ENCODE assay signal across 1 cellular context in the genomic region with DNA sequence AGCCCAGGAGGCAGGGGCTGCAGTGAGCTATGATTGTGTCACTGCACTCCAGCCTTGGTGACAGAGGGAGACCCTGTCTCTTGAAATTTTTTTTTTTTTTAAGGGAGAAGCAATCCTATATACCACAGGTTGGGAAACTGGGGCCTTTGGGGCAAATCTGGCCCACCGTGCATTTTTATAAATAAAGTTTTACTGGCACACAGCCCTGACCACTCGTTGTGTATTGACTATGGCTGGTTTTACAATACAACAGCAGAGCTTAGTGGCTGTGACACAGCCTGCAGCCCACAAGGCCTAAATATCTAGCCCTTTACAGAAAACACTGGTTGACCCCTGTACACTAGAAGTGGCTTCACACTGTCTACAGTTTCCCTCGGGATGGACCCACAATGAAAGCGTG.
TF ChIP-seq lines count a peak whose summit lies in the region.

No MANE protein-coding gene starts in this region.

TF ChIP-seq in SK-N-SH, 30 proteins besides CTCF, POLR2A, EP300 and RAD21:
- TF ChIP-seq, protein P1, sequence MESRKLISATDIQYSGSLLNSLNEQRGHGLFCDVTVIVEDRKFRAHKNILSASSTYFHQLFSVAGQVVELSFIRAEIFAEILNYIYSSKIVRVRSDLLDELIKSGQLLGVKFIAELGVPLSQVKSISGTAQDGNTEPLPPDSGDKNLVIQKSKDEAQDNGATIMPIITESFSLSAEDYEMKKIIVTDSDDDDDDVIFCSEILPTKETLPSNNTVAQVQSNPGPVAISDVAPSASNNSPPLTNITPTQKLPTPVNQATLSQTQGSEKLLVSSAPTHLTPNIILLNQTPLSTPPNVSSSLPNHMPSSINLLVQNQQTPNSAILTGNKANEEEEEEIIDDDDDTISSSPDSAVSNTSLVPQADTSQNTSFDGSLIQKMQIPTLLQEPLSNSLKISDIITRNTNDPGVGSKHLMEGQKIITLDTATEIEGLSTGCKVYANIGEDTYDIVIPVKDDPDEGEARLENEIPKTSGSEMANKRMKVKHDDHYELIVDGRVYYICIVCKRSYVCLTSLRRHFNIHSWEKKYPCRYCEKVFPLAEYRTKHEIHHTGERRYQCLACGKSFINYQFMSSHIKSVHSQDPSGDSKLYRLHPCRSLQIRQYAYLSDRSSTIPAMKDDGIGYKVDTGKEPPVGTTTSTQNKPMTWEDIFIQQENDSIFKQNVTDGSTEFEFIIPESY (IDR thresholded peaks at IDR 0.05; ENCODE audit: borderline replicate concordance, low read depth) = no peak
- TF ChIP-seq FOSL2 (IDR thresholded peaks at IDR 0.05; ENCODE audit: borderline replicate concordance, low read depth) = no peak
- TF ChIP-seq, protein P2, sequence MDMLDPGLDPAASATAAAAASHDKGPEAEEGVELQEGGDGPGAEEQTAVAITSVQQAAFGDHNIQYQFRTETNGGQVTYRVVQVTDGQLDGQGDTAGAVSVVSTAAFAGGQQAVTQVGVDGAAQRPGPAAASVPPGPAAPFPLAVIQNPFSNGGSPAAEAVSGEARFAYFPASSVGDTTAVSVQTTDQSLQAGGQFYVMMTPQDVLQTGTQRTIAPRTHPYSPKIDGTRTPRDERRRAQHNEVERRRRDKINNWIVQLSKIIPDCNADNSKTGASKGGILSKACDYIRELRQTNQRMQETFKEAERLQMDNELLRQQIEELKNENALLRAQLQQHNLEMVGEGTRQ (IDR thresholded peaks at IDR 0.05; ENCODE audit: borderline replicate concordance, low read depth, low read length) = no peak
- no peak for TF ChIP-seq CHD2 (IDR thresholded peaks at IDR 0.05; ENCODE audit: low read length, partially characterized antibody)
- no peak for TF ChIP-seq NFIC (IDR thresholded peaks at IDR 0.05; ENCODE audit: borderline replicate concordance)
- no peak for TF ChIP-seq FOXJ3 (CRISPR knock-in tag; IDR thresholded peaks at IDR 0.05)
- TF ChIP-seq, protein P3, sequence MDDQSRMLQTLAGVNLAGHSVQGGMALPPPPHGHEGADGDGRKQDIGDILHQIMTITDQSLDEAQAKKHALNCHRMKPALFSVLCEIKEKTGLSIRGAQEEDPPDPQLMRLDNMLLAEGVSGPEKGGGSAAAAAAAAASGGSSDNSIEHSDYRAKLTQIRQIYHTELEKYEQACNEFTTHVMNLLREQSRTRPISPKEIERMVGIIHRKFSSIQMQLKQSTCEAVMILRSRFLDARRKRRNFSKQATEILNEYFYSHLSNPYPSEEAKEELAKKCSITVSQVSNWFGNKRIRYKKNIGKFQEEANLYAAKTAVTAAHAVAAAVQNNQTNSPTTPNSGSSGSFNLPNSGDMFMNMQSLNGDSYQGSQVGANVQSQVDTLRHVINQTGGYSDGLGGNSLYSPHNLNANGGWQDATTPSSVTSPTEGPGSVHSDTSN (IDR thresholded peaks at IDR 0.05) = no peak
- no peak for TF ChIP-seq EZH2phosphoT487 (IDR thresholded peaks at IDR 0.05; ENCODE audit: borderline replicate concordance, low read depth)
- TF ChIP-seq GABPA (IDR thresholded peaks at IDR 0.05; ENCODE audit: low read depth) = no peak
- no peak for TF ChIP-seq ELF1 (IDR thresholded peaks at IDR 0.05)
- TF ChIP-seq MEF2A (IDR thresholded peaks at IDR 0.05; ENCODE audit: borderline replicate concordance, low read depth) = no peak
- no peak for TF ChIP-seq JUND (IDR thresholded peaks at IDR 0.05)
- TF ChIP-seq RXRA (IDR thresholded peaks at IDR 0.05; ENCODE audit: borderline replicate concordance, low read depth) = no peak
- no peak for TF ChIP-seq RCOR1 (IDR thresholded peaks at IDR 0.05; ENCODE audit: low read length)
- TF ChIP-seq RFX5 (IDR thresholded peaks at IDR 0.05; ENCODE audit: low read length) = no peak
- TF ChIP-seq SIN3A (IDR thresholded peaks at IDR 0.05; ENCODE audit: borderline replicate concordance, low read depth, low read length) = no peak
- TF ChIP-seq FOXM1 (IDR thresholded peaks at IDR 0.05; ENCODE audit: low read depth) = no peak
- no peak for TF ChIP-seq SMC3 (IDR thresholded peaks at IDR 0.05; ENCODE audit: low read depth, low read length)
